8 cellular contexts compared by ENCODE assay signal in genomic region chr17:1643293-1643998, GRCh38. TPM values are rescaled to one million over a fixed set of nuclear protein-coding genes. Genes with fewer than 3 reads are reported as not detected.
A peak's percentile ranks its signal among the peaks of the same experiment; 100 is the strongest.
DNase-seq lines count a peak whose midpoint lies in the region; ATAC-seq and TF ChIP-seq lines count a peak whose summit lies in the region.

No MANE protein-coding gene starts in this region.

- intact Hi-C loops in vagina (cut with DNase I): loop anchor here (10.0 kb wide), 1 partner anchor 369 kb away; the partner anchor contains the start of genes BHLHA9 and TRARG1

- peak overlapping the region; percentile 73 for H3K4me3 Mint-ChIP-seq in activated CD8-positive, alpha-beta T cell treated with anti-CD3 and anti-CD28 coated beads, Interleukin-2, amount 10 ng/mL, durations not matched to agents 7 days and 5 days
- peak overlapping the region in 6 of 10 donors; percentile 36 to 88 (median 78) for H3K4me3 Mint-ChIP-seq in naive thymus-derived CD8-positive, alpha-beta T cell

- POLR2A ChIA-PET in activated CD8-positive, alpha-beta T cell treated with anti-CD3 and anti-CD28 coated beads, Interleukin-2, amount 10 ng/mL, durations not matched to agents 7 days and 5 days (lab: Charles Lee): no interaction called here
- POLR2A ChIA-PET in naive thymus-derived CD8-positive, alpha-beta T cell (lab: Charles Lee): interaction anchor here (1.0 to 1.2 kb wide), 3 partner anchors 11 to 15 kb away, joined by 3 to 5 read pairs (median 4); partner anchors contain the start of gene SLC43A2

- H3K9me3 ChIP-seq in DOHH2 (ENCODE audit: control insufficient read depth, insufficient read depth, low read length) (no peaks in the 10 kb centered on the region), vagina (no peaks in the 10 kb centered on the region)

- no peaks in the 10 kb centered on the region for H3K79me2 ChIP-seq in DOHH2 (ENCODE audit: control insufficient read depth, low read length)

- TF ChIP-seq POLR2A in vagina (IDR thresholded peaks at IDR 0.05): no peak

- H3K9me3 Mint-ChIP-seq in activated CD8-positive, alpha-beta T cell treated with anti-CD3 and anti-CD28 coated beads, Interleukin-2, amount 10 ng/mL, durations not matched to agents 7 days and 5 days (ENCODE audit: insufficient read depth): no peaks in the 10 kb centered on the region
- H3K9me3 Mint-ChIP-seq in naive thymus-derived CD8-positive, alpha-beta T cell: peaks cover 0 to 2% (median 0%) of the 10 kb centered on the region in 9 donors

- no peaks in the 10 kb centered on the region for H3K36me3 Mint-ChIP-seq in activated CD8-positive, alpha-beta T cell treated with anti-CD3 and anti-CD28 coated beads, Interleukin-2, amount 10 ng/mL, durations not matched to agents 7 days and 5 days (ENCODE audit: low read depth)
- H3K36me3 Mint-ChIP-seq in naive thymus-derived CD8-positive, alpha-beta T cell: no peaks in the 10 kb centered on the region

- H3K4me1 ChIP-seq in DOHH2 (ENCODE audit: control insufficient read depth, low read length) (peaks cover 32% of the 10 kb centered on the region), vagina (peaks cover 30% of the 10 kb centered on the region)

- H3K4me3 ChIP-seq in DOHH2 (ENCODE audit: low read length) (peak overlapping the region; percentile 75), vagina (peak overlapping the region; percentile 39 to 68)
- peak overlapping the region; percentile 22; the same call in 1 of the 2 replicates for H3K4me3 ChIP-seq in Jurkat, Clone E6-1 (ENCODE audit: low read length)

- ATAC-seq in activated CD8-positive, alpha-beta T cell treated with anti-CD3 and anti-CD28 coated beads, Interleukin-2, amount 10 ng/mL, durations not matched to agents 7 days and 5 days: peak; percentile 64
- ATAC-seq in naive thymus-derived CD8-positive, alpha-beta T cell: peak; percentile 77 to 86

- H3K27ac ChIP-seq in DOHH2 (ENCODE audit: low read depth, low read length) (peak overlapping the region; percentile 4; the same call in 1 of the 2 replicates), vagina (peak overlapping the region; percentile 34)

- H3K4me2 ChIP-seq in DOHH2 (ENCODE audit: low read length): peak overlapping the region; percentile 68

- no peak overlapping the region for H3K27ac Mint-ChIP-seq in activated CD8-positive, alpha-beta T cell treated with anti-CD3 and anti-CD28 coated beads, Interleukin-2, amount 10 ng/mL, durations not matched to agents 7 days and 5 days
- H3K27ac Mint-ChIP-seq in naive thymus-derived CD8-positive, alpha-beta T cell: peak overlapping the region in 1 of 10 donors; percentile 71

- H3K27me3 ChIP-seq in DOHH2 (ENCODE audit: control insufficient read depth, low read length) (no peaks in the 10 kb centered on the region), vagina (no peaks in the 10 kb centered on the region)

- H3K36me3 ChIP-seq in DOHH2 (ENCODE audit: control insufficient read depth, low read length) (peaks cover 3% of the 10 kb centered on the region; the same call in 1 of the 2 replicates), vagina (no peaks in the 10 kb centered on the region)

- no peak for DNase-seq in Jurkat, Clone E6-1 (ENCODE audit: low read depth, low spot score)
- peak; percentile 70 for DNase-seq in activated CD8-positive, alpha-beta T cell treated with anti-CD3 and anti-CD28 coated beads, Interleukin-2, amount 10 ng/mL, durations not matched to agents 7 days and 5 days
- DNase-seq in epidermal melanocyte (ENCODE audit: insufficient read length, low spot score) (peak; percentile 41), vagina (ENCODE audit: extremely low spot score in 2 of 2) (no peak), hippocampal formation (lab: John Stamatoyannopoulos, UW) (no peak), amniotic stem cell (lab: John Stamatoyannopoulos, UW) (no peak)
- peak; percentile 59 to 85 (median 80) for DNase-seq in naive thymus-derived CD8-positive, alpha-beta T cell

- peaks cover 35% of the 10 kb centered on the region for H3K4me1 Mint-ChIP-seq in activated CD8-positive, alpha-beta T cell treated with anti-CD3 and anti-CD28 coated beads, Interleukin-2, amount 10 ng/mL, durations not matched to agents 7 days and 5 days (ENCODE audit: low read depth)
- H3K4me1 Mint-ChIP-seq in naive thymus-derived CD8-positive, alpha-beta T cell: peaks cover 5 to 31% (median 23%) of the 10 kb centered on the region in 4 donors

- TF ChIP-seq CTCF in DOHH2 (IDR thresholded peaks at IDR 0.05; ENCODE audit: low read depth, low read length, poor library complexity, severe bottlenecking) (peak; percentile 35), vagina (IDR thresholded peaks at IDR 0.05) (no peak)

- no peaks in the 10 kb centered on the region for H3K9me2 ChIP-seq in DOHH2 (replicated peaks; ENCODE audit: control insufficient read depth, low read length)

- CTCF ChIA-PET in activated CD8-positive, alpha-beta T cell treated with anti-CD3 and anti-CD28 coated beads, Interleukin-2, amount 10 ng/mL, durations not matched to agents 7 days and 5 days (lab: Charles Lee): no interaction called here

- H4K20me1 ChIP-seq in DOHH2 (ENCODE audit: control insufficient read depth, insufficient read depth, low read depth, low read length): no peaks in the 10 kb centered on the region

- H3F3A ChIP-seq in DOHH2 (ENCODE audit: control insufficient read depth, insufficient read depth): peaks cover 8% of the 10 kb centered on the region

- no peaks in the 10 kb centered on the region for H3K27me3 Mint-ChIP-seq in activated CD8-positive, alpha-beta T cell treated with anti-CD3 and anti-CD28 coated beads, Interleukin-2, amount 10 ng/mL, durations not matched to agents 7 days and 5 days (ENCODE audit: low read depth)
- H3K27me3 Mint-ChIP-seq in naive thymus-derived CD8-positive, alpha-beta T cell: no peaks in the 10 kb centered on the region

RNA-seq across cellular contexts. Expression of gene SCARF1, which starts 2.1 kb away (rescaled TPM):
- polyA plus RNA-seq in Jurkat, Clone E6-1 (2012; ENCODE audit: insufficient read depth, insufficient read length): not detected
- 1 to 10 TPM; 4.5 to 5.3 TPM for total RNA-seq in activated CD8-positive, alpha-beta T cell treated with anti-CD3 and anti-CD28 coated beads, Interleukin-2, amount 10 ng/mL, durations not matched to agents 7 days and 5 days
- 1 to 10 TPM in 1 of 2 experiments, under 1 TPM in 1; 0.63 to 1.3 TPM for total RNA-seq in naive thymus-derived CD8-positive, alpha-beta T cell
- polyA plus RNA-seq in naive thymus-derived CD8-positive, alpha-beta T cell: under 1 TPM in 1 of 3 donors, not detected in 2; 0.25 TPM
- total RNA-seq in vagina: 26.3 TPM

RNA-seq across cellular contexts. Expression of gene RILP, which starts 6.2 kb away (rescaled TPM):
- polyA plus RNA-seq in Jurkat, Clone E6-1 (2012; ENCODE audit: insufficient read depth, insufficient read length): 9.7 TPM
- total RNA-seq in activated CD8-positive, alpha-beta T cell treated with anti-CD3 and anti-CD28 coated beads, Interleukin-2, amount 10 ng/mL, durations not matched to agents 7 days and 5 days: 1 to 10 TPM; 6.2 to 6.5 TPM
- 1 to 10 TPM; 1.4 to 1.7 TPM for total RNA-seq in naive thymus-derived CD8-positive, alpha-beta T cell
- 1 to 10 TPM; 3.4 to 4.0 (median 3.4) TPM for polyA plus RNA-seq in naive thymus-derived CD8-positive, alpha-beta T cell
- 7.1 TPM for total RNA-seq in vagina

RNA-seq across cellular contexts. Expression of gene SLC43A2, which starts 14.8 kb away (rescaled TPM):
- polyA plus RNA-seq in Jurkat, Clone E6-1 (2012; ENCODE audit: insufficient read depth, insufficient read length): 5.2 TPM
- total RNA-seq in activated CD8-positive, alpha-beta T cell treated with anti-CD3 and anti-CD28 coated beads, Interleukin-2, amount 10 ng/mL, durations not matched to agents 7 days and 5 days: under 1 TPM; 0.55 to 0.68 TPM
- total RNA-seq in naive thymus-derived CD8-positive, alpha-beta T cell: 10 to 100 TPM; 20.7 to 20.8 TPM
- 1 to 10 TPM; 1.2 to 2.0 (median 1.5) TPM for polyA plus RNA-seq in naive thymus-derived CD8-positive, alpha-beta T cell
- total RNA-seq in vagina: 5.2 TPM

RNA-seq across cellular contexts. Expression of gene PRPF8, which starts 41.2 kb away (rescaled TPM):
- polyA plus RNA-seq in Jurkat, Clone E6-1 (2012; ENCODE audit: insufficient read depth, insufficient read length): 317 TPM
- total RNA-seq in activated CD8-positive, alpha-beta T cell treated with anti-CD3 and anti-CD28 coated beads, Interleukin-2, amount 10 ng/mL, durations not matched to agents 7 days and 5 days: 100 to 1,000 TPM; 309 to 321 TPM
- total RNA-seq in naive thymus-derived CD8-positive, alpha-beta T cell: 100 to 1,000 TPM; 523 to 532 TPM
- 100 to 1,000 TPM; 133 to 227 (median 176) TPM for polyA plus RNA-seq in naive thymus-derived CD8-positive, alpha-beta T cell
- 247 TPM for total RNA-seq in vagina

Comparison
In these comparisons a context has a peak if more than half of its experiments do, and no peak if none do; other contexts are left out.
1. H3K4me3 ChIP-seq: peak in every context shown above with its lines; median percentile 75 in DOHH2; 54 in vagina; 22 in Jurkat, Clone E6-1.
2. DNase-seq: peak in activated CD8-positive, alpha-beta T cell treated with anti-CD3 and anti-CD28 coated beads, Interleukin-2, amount 10 ng/mL, durations not matched to agents 7 days and 5 days (single experiment), epidermal melanocyte (single experiment) and naive thymus-derived CD8-positive, alpha-beta T cell (10 of 10); none in Jurkat, Clone E6-1 (single experiment), vagina (0 of 2), hippocampal formation (0 of 2) and amniotic stem cell (single experiment).